8 cellular contexts compared by ENCODE assay signal in genomic region chr5:96702503-96703383, GRCh38. TPM values are rescaled to one million over a fixed set of nuclear protein-coding genes. Genes with fewer than 3 reads are reported as not detected.
A peak's percentile ranks its signal among the peaks of the same experiment; 100 is the strongest.
DNase-seq lines count a peak whose midpoint lies in the region; ATAC-seq and TF ChIP-seq lines count a peak whose summit lies in the region.

No MANE protein-coding gene starts in this region.

- H3K27me3 Mint-ChIP-seq in CD4-positive, alpha-beta T cell = no peaks in the 10 kb centered on the region
- no peaks in the 10 kb centered on the region for H3K27me3 Mint-ChIP-seq in neural progenitor cell (ENCODE audit: insufficient read depth, low read depth)
- no peaks in the 10 kb centered on the region for H3K27me3 Mint-ChIP-seq in stimulated activated naive CD8-positive, alpha-beta T cell treated with anti-CD3 and anti-CD28 coated beads, Interleukin-15, amount 100 ng/mL, for 72 hours

- peak overlapping the region; percentile 51 for H3K4me3 ChIP-seq in RWPE2 (ENCODE audit: severe bottlenecking)
- H3K4me3 ChIP-seq in neural progenitor cell = peak overlapping the region; percentile 72

- peaks cover 4% of the 10 kb centered on the region for H3F3A ChIP-seq in neural progenitor cell (ENCODE audit: low read depth)

- H3K4me2 ChIP-seq in neural progenitor cell = peak overlapping the region; percentile 85

- peaks cover 3% of the 10 kb centered on the region for H4K20me1 ChIP-seq in neural progenitor cell (ENCODE audit: low read depth)

- peak overlapping the region; percentile 69 for H3K27ac ChIP-seq in CD4-positive, alpha-beta T cell (ENCODE audit: low read depth, low read length)
- peak overlapping the region; percentile 95 for H3K27ac ChIP-seq in RWPE2 (ENCODE audit: poor library complexity, severe bottlenecking)
- H3K27ac ChIP-seq in foreskin keratinocyte = peak overlapping the region; percentile 97
- H3K27ac ChIP-seq in neural progenitor cell = no peak overlapping the region

- H3K9me3 Mint-ChIP-seq in CD4-positive, alpha-beta T cell = no peaks in the 10 kb centered on the region
- H3K9me3 Mint-ChIP-seq in neural progenitor cell = no peaks in the 10 kb centered on the region
- H3K9me3 Mint-ChIP-seq in stimulated activated naive CD8-positive, alpha-beta T cell treated with anti-CD3 and anti-CD28 coated beads, Interleukin-15, amount 100 ng/mL, for 72 hours = no peaks in the 10 kb centered on the region

- POLR2A ChIA-PET in CD4-positive, alpha-beta T cell (lab: Charles Lee) = interaction anchor here (0.6 to 4.0 kb wide), 10 partner anchors 11 to 231 kb away, joined by 3 to 37 read pairs (median 3); partner anchors contain the start of genes CAST and ERAP1

- H2AFZ ChIP-seq in neural progenitor cell (replicated peaks) = peak overlapping the region; percentile 97

- peak; percentile 81 for ATAC-seq in CD4-positive, alpha-beta T cell (ENCODE audit: poor library complexity)
- ATAC-seq in GM19455 (IDR thresholded peaks at IDR 0.05; ENCODE audit: unreplicated experiment) (peak; percentile 48), HG03571 (IDR thresholded peaks at IDR 0.05; ENCODE audit: unreplicated experiment) (peak; percentile 46), RWPE2 (ENCODE audit: low read depth) (peak; percentile 82), foreskin keratinocyte (peak; percentile 84)
- peak; percentile 84 for ATAC-seq in stimulated activated naive CD8-positive, alpha-beta T cell treated with anti-CD3 and anti-CD28 coated beads, Interleukin-15, amount 100 ng/mL, for 72 hours

- peak overlapping the region; percentile 90 for H3K4me3 Mint-ChIP-seq in CD4-positive, alpha-beta T cell
- peak overlapping the region; percentile 95 for H3K4me3 Mint-ChIP-seq in neural progenitor cell
- H3K4me3 Mint-ChIP-seq in stimulated activated naive CD8-positive, alpha-beta T cell treated with anti-CD3 and anti-CD28 coated beads, Interleukin-15, amount 100 ng/mL, for 72 hours = peak overlapping the region; percentile 92 to 96

- H3K36me3 ChIP-seq in RWPE2 (ENCODE audit: low read depth) (peaks cover 38% of the 10 kb centered on the region), neural progenitor cell (no peaks in the 10 kb centered on the region)

- CTCF ChIA-PET in CD4-positive, alpha-beta T cell (lab: Charles Lee) = interaction anchor here (0.6 to 3.5 kb wide), 7 partner anchors 13 to 459 kb away, joined by 3 to 9 read pairs (median 3); partner anchors contain the start of gene CAST

- H3K36me3 Mint-ChIP-seq in CD4-positive, alpha-beta T cell (ENCODE audit: low read depth) = peaks cover 14% of the 10 kb centered on the region
- H3K36me3 Mint-ChIP-seq in neural progenitor cell = no peaks in the 10 kb centered on the region

- H3K27me3 ChIP-seq in CD4-positive, alpha-beta T cell (ENCODE audit: control insufficient read depth, insufficient read depth, low read length) = no peaks in the 10 kb centered on the region
- H3K27me3 ChIP-seq in RWPE2 (ENCODE audit: insufficient read depth, poor library complexity, severe bottlenecking) (no peaks in the 10 kb centered on the region), foreskin keratinocyte (no peaks in the 10 kb centered on the region), neural progenitor cell (peaks cover 17% of the 10 kb centered on the region)

- H3K27ac Mint-ChIP-seq in CD4-positive, alpha-beta T cell = peak overlapping the region; percentile 87
- H3K27ac Mint-ChIP-seq in neural progenitor cell = peak overlapping the region; percentile 21
- H3K27ac Mint-ChIP-seq in stimulated activated naive CD8-positive, alpha-beta T cell treated with anti-CD3 and anti-CD28 coated beads, Interleukin-15, amount 100 ng/mL, for 72 hours = peak overlapping the region; percentile 97 to 98

- H3K4me1 ChIP-seq in RWPE2 (ENCODE audit: insufficient read depth, poor library complexity, severe bottlenecking) = peaks cover 80% of the 10 kb centered on the region
- peaks cover 55% of the 10 kb centered on the region for H3K4me1 ChIP-seq in foreskin keratinocyte
- peaks cover 12% of the 10 kb centered on the region for H3K4me1 ChIP-seq in neural progenitor cell

- peaks cover 45% of the 10 kb centered on the region for H3K4me1 Mint-ChIP-seq in CD4-positive, alpha-beta T cell (ENCODE audit: low read depth)
- peaks cover 23% of the 10 kb centered on the region for H3K4me1 Mint-ChIP-seq in neural progenitor cell
- peaks cover 59% of the 10 kb centered on the region for H3K4me1 Mint-ChIP-seq in stimulated activated naive CD8-positive, alpha-beta T cell treated with anti-CD3 and anti-CD28 coated beads, Interleukin-15, amount 100 ng/mL, for 72 hours

- intact Hi-C loops in CD4-positive, alpha-beta T cell (cut with DNase I, micrococcal nuclease) = loop anchor here (1.0 to 5.0 kb wide), 2 partner anchors 40 to 41 kb away; partner anchors contain the start of gene CAST (in 1 of the 2)

- DNase-seq in CD4-positive, alpha-beta T cell = peak; percentile 50 to 87 (median 66)
- peak; percentile 98 for DNase-seq in RWPE2 (ENCODE audit: low spot score)
- DNase-seq in activated naive CD4-positive, alpha-beta T cell treated with Interleukin-2 at 50 U/mL for 16 hours = peak; percentile 87
- DNase-seq in foreskin keratinocyte = peak; percentile 81 to 91
- peak; percentile 88 for DNase-seq in neural progenitor cell (ENCODE audit: low spot score)
- DNase-seq in stimulated activated naive CD8-positive, alpha-beta T cell treated with anti-CD3 and anti-CD28 coated beads, Interleukin-15, amount 100 ng/mL, for 72 hours = peak; percentile 66 to 80

- no peak for TF ChIP-seq CTCF in CD4-positive, alpha-beta T cell (IDR thresholded peaks at IDR 0.05)
- TF ChIP-seq CTCF in RWPE2 (IDR thresholded peaks at IDR 0.05; ENCODE audit: poor library complexity, severe bottlenecking) = no peak
- TF ChIP-seq CTCF in foreskin keratinocyte (conservative IDR thresholded peaks at IDR 0.05) = no peak
- TF ChIP-seq CTCF in neural progenitor cell (IDR thresholded peaks at IDR 0.05) = no peak

- no peaks in the 10 kb centered on the region for H3K9me3 ChIP-seq in CD4-positive, alpha-beta T cell (ENCODE audit: control insufficient read depth, low read length)
- H3K9me3 ChIP-seq in RWPE2 (ENCODE audit: severe bottlenecking) = no peaks in the 10 kb centered on the region
- no peaks in the 10 kb centered on the region for H3K9me3 ChIP-seq in neural progenitor cell (ENCODE audit: low read depth)

- no peaks in the 10 kb centered on the region for H3K79me2 ChIP-seq in neural progenitor cell (ENCODE audit: low read depth)

- H3K9ac ChIP-seq in neural progenitor cell = peak overlapping the region; percentile 23

RNA-seq across cellular contexts. Expression of gene CAST, which starts 40.6 kb away (rescaled TPM):
- total RNA-seq in CD4-positive, alpha-beta T cell = 100 to 1,000 TPM; 197 to 200 TPM
- 219 and 253 TPM in 2 replicates for total RNA-seq in foreskin keratinocyte
- 71.4 and 87.8 TPM in 2 replicates for polyA plus RNA-seq in foreskin keratinocyte
- total RNA-seq in neural progenitor cell (ENCODE audit: low replicate concordance) = 49.8 and 64.6 TPM in 2 replicates

Comparison
In these comparisons a context has a peak if more than half of its experiments do, and no peak if none do; other contexts are left out.
1. H3K27ac Mint-ChIP-seq: peak in every context shown above with its lines; median percentile 98 in stimulated activated naive CD8-positive, alpha-beta T cell treated with anti-CD3 and anti-CD28 coated beads, Interleukin-15, amount 100 ng/mL, for 72 hours; 87 in CD4-positive, alpha-beta T cell; 21 in neural progenitor cell.